In genomic region chr14:54782803-54783659, GRCh38 we compare ENCODE assay signal across 8 cellular contexts.
DNase-seq lines count a peak whose midpoint lies in the region; ATAC-seq and TF ChIP-seq lines count a peak whose summit lies in the region.

No MANE protein-coding gene starts in this region.

- no peak overlapping the region for H3K4me3 ChIP-seq in uterus

- no peak for TF ChIP-seq POLR2A in uterus (IDR thresholded peaks at IDR 0.05)

- peaks cover 26% of the 10 kb centered on the region for H3K36me3 Mint-ChIP-seq in activated B cell treated with CpG ODN at 0.5 μM for 24 hours (ENCODE audit: low read depth)
- H3K36me3 Mint-ChIP-seq in memory B cell: peaks cover 31% of the 10 kb centered on the region

- H3K27me3 Mint-ChIP-seq in activated B cell treated with CpG ODN at 0.5 μM for 24 hours (no peaks in the 10 kb centered on the region), memory B cell (no peaks in the 10 kb centered on the region)

- peak overlapping the region; percentile 11 for H3K4me3 Mint-ChIP-seq in activated B cell treated with CpG ODN at 0.5 μM for 24 hours
- H3K4me3 Mint-ChIP-seq in memory B cell: peak overlapping the region; percentile 63

- H3K36me3 ChIP-seq in uterus: no peaks in the 10 kb centered on the region

- POLR2A ChIA-PET in activated B cell treated with CpG ODN at 0.5 μM for 24 hours (lab: Charles Lee): interaction anchor here (0.7 kb wide), 2 partner anchors 10 to 216 kb away, joined by 3 read pairs; partner anchors contain the start of gene SAMD4A

- no peaks in the 10 kb centered on the region for H3K4me1 ChIP-seq in uterus

- peak; percentile 35 for DNase-seq in activated B cell treated with CpG ODN at 0.5 μM for 24 hours
- DNase-seq in memory B cell (ENCODE audit: low spot score in 2 of 2): peak in 1 of 2 donors; percentile 51
- no peak for DNase-seq in uterus
- no peak for DNase-seq in NCI-H2107 treated with DMSO at 0.1 percent for 48 hours (lab: John Stamatoyannopoulos, UW; ENCODE audit: unreplicated experiment)
- DNase-seq in HCEC 1CT: no peak

- H3K27ac Mint-ChIP-seq in activated B cell treated with CpG ODN at 0.5 μM for 24 hours (no peak overlapping the region), memory B cell (no peak overlapping the region)

- H3K27ac ChIP-seq in uterus: no peak overlapping the region

- CTCF ChIA-PET in activated B cell treated with CpG ODN at 0.5 μM for 24 hours (lab: Charles Lee): interaction anchor here (0.8 to 1.3 kb wide), 10 partner anchors 9 to 289 kb away, joined by 3 to 6 read pairs (median 4); partner anchors contain the start of gene SAMD4A

- peak; percentile 96 for ATAC-seq in GM19463 (IDR thresholded peaks at IDR 0.05; ENCODE audit: unreplicated experiment)
- peak; percentile 84 for ATAC-seq in HG03460 (IDR thresholded peaks at IDR 0.05; ENCODE audit: unreplicated experiment)
- peak; percentile 94 for ATAC-seq in activated B cell treated with CpG ODN at 0.5 μM for 24 hours (ENCODE audit: low read depth)
- peak; percentile 99 for ATAC-seq in memory B cell (ENCODE audit: low read depth)

- H3K4me1 Mint-ChIP-seq in activated B cell treated with CpG ODN at 0.5 μM for 24 hours (peaks cover 32% of the 10 kb centered on the region), memory B cell (peaks cover 20% of the 10 kb centered on the region)

- TF ChIP-seq CTCF in GM12872 (IDR thresholded peaks at IDR 0.05; ENCODE audit: insufficient read depth, low read depth, low read length) (peak; percentile 76), activated B cell treated with CpG ODN at 0.5 μM for 24 hours (IDR thresholded peaks at IDR 0.05) (no peak), uterus (IDR thresholded peaks at IDR 0.05) (no peak)

- H3K9me3 ChIP-seq in uterus: no peaks in the 10 kb centered on the region

- intact Hi-C loops in activated B cell treated with CpG ODN at 0.5 μM for 24 hours (cut with micrococcal nuclease) (loop anchor here (1.0 kb wide), 1 partner anchor 22 kb away; no protein-coding TSS in a partner anchor), uterus (cut with DNase I; ENCODE audit: low total_unique reads) (no loop called here)

- H3K9me3 Mint-ChIP-seq in activated B cell treated with CpG ODN at 0.5 μM for 24 hours (no peaks in the 10 kb centered on the region), memory B cell (no peaks in the 10 kb centered on the region)

- H3K27me3 ChIP-seq in uterus: no peaks in the 10 kb centered on the region
